In genomic region chr20:35359335-35359997, GRCh38 we compare ENCODE assay signal across 20 cellular contexts. TPM values are rescaled to one million over a fixed set of nuclear protein-coding genes. Genes with fewer than 3 reads are reported as not detected.
A peak's percentile ranks its signal among the peaks of the same experiment; 100 is the strongest.
DNase-seq lines count a peak whose midpoint lies in the region; ATAC-seq, FAIRE-seq and TF ChIP-seq lines count a peak whose summit lies in the region.
"Had no signal": no experiment of that assay in that cellular context is flagged by ENCODE, and none has a peak within 500 bp of the region (broad histone marks: within the 10 kb centered on the region; RNA-seq: fewer than 3 reads in every experiment).

No MANE protein-coding gene starts in this region.

- DNase-seq in right cardiac atrium (no peak), right atrium auricular region (ENCODE audit: low spot score) (no peak), pancreas (peak in 1 of 6 donors; percentile 14), frontal cortex (ENCODE audit: low spot score in 2 of 2) (no peak)
- no peak for DNase-seq in activated T-helper 2 cell treated with anti-CD3 and anti-CD28 coated beads, Interferon-gamma antibody, Interleukin-2, Interleukin-4, amounts not matched to agents 10 μg/mL and 5 μg/mL and 100 μg/mL, durations not matched to agents 14 hours and 24 hours and 36 hours (ENCODE audit: low spot score)
- DNase-seq: activated CD4-positive, alpha-beta T cell treated with anti-CD3 and anti-CD28 coated beads, Interleukin-2, amount 10 ng/mL, durations not matched to agents 7 days and 5 days; activated T-cell treated with anti-CD3 and anti-CD28 coated beads, Interleukin-2, amount 50 U/mL, for 1 hour; brain microvascular endothelial cell; dermis blood vessel endothelial cell; kidney; NCI-H446 treated with DMSO at 0.1 percent for 48 hours; OCI-M1; stomach had no signal

- H3K4me1 Mint-ChIP-seq in activated T-helper 2 cell treated with anti-CD3 and anti-CD28 coated beads, Interferon-gamma antibody, Interleukin-2, Interleukin-4, amounts not matched to agents 10 μg/mL and 5 μg/mL and 100 μg/mL, durations not matched to agents 14 hours and 24 hours and 36 hours (ENCODE audit: low read depth) = peaks cover 2% of the 10 kb centered on the region
- H3K4me1 Mint-ChIP-seq: activated CD4-positive, alpha-beta T cell treated with anti-CD3 and anti-CD28 coated beads, Interleukin-2, amount 10 ng/mL, durations not matched to agents 7 days and 5 days had no signal

- ATAC-seq in right cardiac atrium = peak; percentile 21 to 30
- peak; percentile 40 to 76 (median 70) for ATAC-seq in pancreas
- ATAC-seq in HG02970 (IDR thresholded peaks at IDR 0.05; ENCODE audit: low FRiP score, unreplicated experiment) = no peak
- ATAC-seq in HG02610 (IDR thresholded peaks at IDR 0.05; ENCODE audit: unreplicated experiment) = no peak
- ATAC-seq: K562 had no signal

- H3K4me3 ChIP-seq in right cardiac atrium (ENCODE audit: low read length) = no peak overlapping the region
- H3K4me3 ChIP-seq in right atrium auricular region = no peak overlapping the region
- H3K4me3 ChIP-seq in esophagus (ENCODE audit: low read depth in 1 of 2, low read length in 2 of 2) = no peak overlapping the region
- no peak overlapping the region for H3K4me3 ChIP-seq in pancreas
- H3K4me3 ChIP-seq: esophagus muscularis mucosa, K562, stomach had no signal

- peaks cover 22% of the 10 kb centered on the region for H3K36me3 Mint-ChIP-seq in activated T-helper 2 cell treated with anti-CD3 and anti-CD28 coated beads, Interferon-gamma antibody, Interleukin-2, Interleukin-4, amounts not matched to agents 10 μg/mL and 5 μg/mL and 100 μg/mL, durations not matched to agents 14 hours and 24 hours and 36 hours (ENCODE audit: low read depth)

- H3K27ac Mint-ChIP-seq in activated T-helper 2 cell treated with anti-CD3 and anti-CD28 coated beads, Interferon-gamma antibody, Interleukin-2, Interleukin-4, amounts not matched to agents 10 μg/mL and 5 μg/mL and 100 μg/mL, durations not matched to agents 14 hours and 24 hours and 36 hours = no peak overlapping the region
- H3K27ac Mint-ChIP-seq: activated CD4-positive, alpha-beta T cell treated with anti-CD3 and anti-CD28 coated beads, Interleukin-2, amount 10 ng/mL, durations not matched to agents 7 days and 5 days; activated naive CD4-positive, alpha-beta T cell treated with anti-CD3 and anti-CD28 coated beads, Interleukin-2, amount 50 U/mL, for 24 hours had no signal

- H3K27me3 Mint-ChIP-seq in activated T-helper 2 cell treated with anti-CD3 and anti-CD28 coated beads, Interferon-gamma antibody, Interleukin-2, Interleukin-4, amounts not matched to agents 10 μg/mL and 5 μg/mL and 100 μg/mL, durations not matched to agents 14 hours and 24 hours and 36 hours (ENCODE audit: low read depth) = no peaks in the 10 kb centered on the region
- H3K27me3 Mint-ChIP-seq: activated CD4-positive, alpha-beta T cell treated with anti-CD3 and anti-CD28 coated beads, Interleukin-2, amount 10 ng/mL, durations not matched to agents 7 days and 5 days; activated naive CD4-positive, alpha-beta T cell treated with anti-CD3 and anti-CD28 coated beads, Interleukin-2, amount 50 U/mL, for 24 hours had no signal

- no peaks in the 10 kb centered on the region for H3K9me3 Mint-ChIP-seq in activated T-helper 2 cell treated with anti-CD3 and anti-CD28 coated beads, Interferon-gamma antibody, Interleukin-2, Interleukin-4, amounts not matched to agents 10 μg/mL and 5 μg/mL and 100 μg/mL, durations not matched to agents 14 hours and 24 hours and 36 hours
- H3K9me3 Mint-ChIP-seq: activated CD4-positive, alpha-beta T cell treated with anti-CD3 and anti-CD28 coated beads, Interleukin-2, amount 10 ng/mL, durations not matched to agents 7 days and 5 days; activated naive CD4-positive, alpha-beta T cell treated with anti-CD3 and anti-CD28 coated beads, Interleukin-2, amount 50 U/mL, for 24 hours had no signal

- FAIRE-seq in pancreas (lab: Jason Lieb, UNC) (no peak), frontal cortex (lab: Jason Lieb, UNC) (no peak)
- FAIRE-seq: G401.6, K562, kidney had no signal

- H3K9me3 ChIP-seq in right cardiac atrium (ENCODE audit: control insufficient read depth, low read length) (no peaks in the 10 kb centered on the region), right atrium auricular region (no peaks in the 10 kb centered on the region), esophagus (ENCODE audit: control insufficient read depth in 2 of 2, insufficient read depth in 1 of 2, low read depth in 1 of 2, low read length in 1 of 2) (no peaks in the 10 kb centered on the region), pancreas (no peaks in the 10 kb centered on the region)
- H3K9me3 ChIP-seq: esophagus muscularis mucosa, stomach had no signal

- H3K36me3 ChIP-seq in right atrium auricular region = peaks cover 25% of the 10 kb centered on the region
- H3K36me3 ChIP-seq in esophagus (ENCODE audit: control insufficient read depth in 2 of 2, insufficient read depth in 2 of 2, low read length in 1 of 2) = peaks cover 0 to 2% of the 10 kb centered on the region in 2 donors
- peaks cover 0 to 7% (median 5%) of the 10 kb centered on the region in 3 donors for H3K36me3 ChIP-seq in pancreas

- 49% methylated on average over 3 of the region's 3 CpGs for WGBS in right cardiac atrium
- whole genome bisulfite sequencing in esophagus, 2 donors = 53 to 55% methylated on average over 3 of the region's 3 CpGs
- 69 to 75% methylated on average over 3 of the region's 3 CpGs for WGBS in pancreas, 2 donors

- no peaks in the 10 kb centered on the region for H3K27me3 ChIP-seq in right cardiac atrium (ENCODE audit: control insufficient read depth, insufficient read depth)
- H3K27me3 ChIP-seq in right atrium auricular region = no peaks in the 10 kb centered on the region
- H3K27me3 ChIP-seq in esophagus (ENCODE audit: control insufficient read depth in 1 of 2, insufficient read depth in 2 of 2, low read length in 2 of 2) = no peaks in the 10 kb centered on the region
- no peaks in the 10 kb centered on the region for H3K27me3 ChIP-seq in pancreas
- H3K27me3 ChIP-seq: brain microvascular endothelial cell, esophagus muscularis mucosa, stomach had no signal

- intact Hi-C loops in right cardiac atrium (cut with DNase I) = no loop called here
- intact Hi-C loops in pancreas (cut with DNase I) = no loop called here
- intact Hi-C loops in activated T-helper 2 cell treated with anti-CD3 and anti-CD28 coated beads, Interferon-gamma antibody, Interleukin-2, Interleukin-4, amounts not matched to agents 10 μg/mL and 5 μg/mL and 100 μg/mL, durations not matched to agents 14 hours and 24 hours and 36 hours (cut with micrococcal nuclease) = no loop called here

- no peak overlapping the region for H3K4me3 Mint-ChIP-seq in activated T-helper 2 cell treated with anti-CD3 and anti-CD28 coated beads, Interferon-gamma antibody, Interleukin-2, Interleukin-4, amounts not matched to agents 10 μg/mL and 5 μg/mL and 100 μg/mL, durations not matched to agents 14 hours and 24 hours and 36 hours (ENCODE audit: low read depth)
- H3K4me3 Mint-ChIP-seq: activated CD4-positive, alpha-beta T cell treated with anti-CD3 and anti-CD28 coated beads, Interleukin-2, amount 10 ng/mL, durations not matched to agents 7 days and 5 days; activated naive CD4-positive, alpha-beta T cell treated with anti-CD3 and anti-CD28 coated beads, Interleukin-2, amount 50 U/mL, for 24 hours had no signal

- H3K27ac ChIP-seq in right cardiac atrium (ENCODE audit: low read length) (no peak overlapping the region), right atrium auricular region (no peak overlapping the region), esophagus (ENCODE audit: low read depth in 2 of 2, low read length in 1 of 2) (peak overlapping the region; percentile 16 to 78), pancreas (peak overlapping the region in 1 of 4 donors; percentile 20)
- H3K27ac ChIP-seq: brain microvascular endothelial cell had no signal

- H3K4me1 ChIP-seq in right cardiac atrium (ENCODE audit: control insufficient read depth, insufficient read depth, low read length) = no peaks in the 10 kb centered on the region
- no peaks in the 10 kb centered on the region for H3K4me1 ChIP-seq in right atrium auricular region
- peaks cover 0 to 8% of the 10 kb centered on the region in 2 donors for H3K4me1 ChIP-seq in esophagus (ENCODE audit: control insufficient read depth in 2 of 2, insufficient read depth in 2 of 2, low read length in 1 of 2)
- H3K4me1 ChIP-seq in pancreas = peaks cover 0 to 5% (median 3%) of the 10 kb centered on the region in 3 donors

- TF ChIP-seq CTCF in right atrium auricular region (IDR thresholded peaks at IDR 0.05) (no peak), pancreas (IDR thresholded peaks at IDR 0.05) (no peak)

RNA-seq across cellular contexts. Expression of gene UQCC1, which starts 52.3 kb away (rescaled TPM):
- total RNA-seq in right cardiac atrium = 100 to 1,000 TPM in 1 of 4 donors, 10 to 100 TPM in 3; 79.0 to 127 (median 84.3) TPM
- 67.2 TPM for polyA plus RNA-seq in right cardiac atrium
- 10 to 100 TPM; 33.2 to 53.9 TPM for total RNA-seq in right atrium auricular region
- 10 to 100 TPM; 17.4 to 18.9 TPM for polyA plus RNA-seq in esophagus
- total RNA-seq in pancreas = 10 to 100 TPM; 10.9 to 32.4 (median 15.7) TPM
- polyA plus RNA-seq in pancreas = 10 to 100 TPM; 11.4 to 22.4 TPM
- total RNA-seq in activated T-helper 2 cell treated with anti-CD3 and anti-CD28 coated beads, Interferon-gamma antibody, Interleukin-2, Interleukin-4, amounts not matched to agents 10 μg/mL and 5 μg/mL and 100 μg/mL, durations not matched to agents 14 hours and 24 hours and 36 hours = 53.9 and 65.7 TPM in 2 replicates
- 28.5 TPM for total RNA-seq in frontal cortex

Comparison
In these comparisons a context has a peak if more than half of its experiments do, and no peak if none do; other contexts are left out.
1. ATAC-seq: peak in right cardiac atrium (2 of 2) and pancreas (4 of 4); none in HG02970 (single experiment) and HG02610 (single experiment).
2. H3K27ac ChIP-seq: peak in esophagus (2 of 2); none in right cardiac atrium (single experiment) and right atrium auricular region (0 of 2).